ENCODE assay signal across 10 cellular contexts in genomic region chr3:74613566-74613965, GRCh38. TPM values are rescaled to one million over a fixed set of nuclear protein-coding genes. Genes with fewer than 3 reads are reported as not detected.
DNase-seq lines count a peak whose midpoint lies in the region; TF ChIP-seq lines count a peak whose summit lies in the region.
"Had no signal": no experiment of that assay in that cellular context is flagged by ENCODE, and none has a peak within 500 bp of the region (broad histone marks: within the 10 kb centered on the region; RNA-seq: fewer than 3 reads in every experiment).

No MANE protein-coding gene starts in this region.

- no peaks in the 10 kb centered on the region for H3K36me3 ChIP-seq in mesenchymal stem cell (ENCODE audit: control insufficient read depth in 1 of 2, insufficient read depth in 2 of 2, low read depth in 1 of 2, low read length in 2 of 2)
- no peaks in the 10 kb centered on the region for H3K36me3 ChIP-seq in testis (ENCODE audit: low read depth, missing control alignments)

- TF ChIP-seq POLR2A in testis (IDR thresholded peaks at IDR 0.05) = no peak

- WGBS in mesenchymal stem cell = 61% methylated on average over 15 of the region's 15 CpGs
- WGBS in testis, 2 donors = 2 to 6% methylated on average over 14 to 15 of the region's 15 CpGs

- H3K4me1 ChIP-seq in mesenchymal stem cell (ENCODE audit: control insufficient read depth, insufficient read depth, low read depth, low read length) (peaks cover 1% of the 10 kb centered on the region), testis (no peaks in the 10 kb centered on the region)

- H3K18ac ChIP-seq in mesenchymal stem cell (ENCODE audit: low read depth in 1 of 2, low read length in 2 of 2) = no peak overlapping the region

- H4K91ac ChIP-seq in mesenchymal stem cell (ENCODE audit: low read length) = no peak overlapping the region

- no peak overlapping the region for H2BK120ac ChIP-seq in mesenchymal stem cell (ENCODE audit: low read depth, low read length)

- no peak overlapping the region for H2BK15ac ChIP-seq in mesenchymal stem cell (ENCODE audit: low read depth, poor library complexity, severe bottlenecking)

- H2BK12ac ChIP-seq in mesenchymal stem cell (ENCODE audit: low read length in 2 of 2) = no peak overlapping the region

- no peaks in the 10 kb centered on the region for H3K79me1 ChIP-seq in mesenchymal stem cell (replicated peaks; ENCODE audit: low read length, poor library complexity, severe bottlenecking)

- no peak overlapping the region for H2AFZ ChIP-seq in mesenchymal stem cell (ENCODE audit: low read depth, low read length)

- no peak overlapping the region for H3K4ac ChIP-seq in mesenchymal stem cell (ENCODE audit: low read depth in 1 of 2, low read length in 2 of 2)

- H2BK5ac ChIP-seq in mesenchymal stem cell (ENCODE audit: low read depth, low read length, poor library complexity, severe bottlenecking) = no peak overlapping the region

- no peak for TF ChIP-seq CTCF in dorsolateral prefrontal cortex (IDR thresholded peaks at IDR 0.05 in 54 of 56, conservative IDR thresholded peaks at IDR 0.05 in 2 of 56; ENCODE audit: low read depth in 1 of 56, partially characterized antibody in 56 of 56)
- no peak for TF ChIP-seq CTCF in testis (IDR thresholded peaks at IDR 0.05)

- H3K4me3 ChIP-seq in dorsolateral prefrontal cortex (peak overlapping the region; percentile 41 to 76 (median 60)), mesenchymal stem cell (ENCODE audit: insufficient read depth in 1 of 2, low read depth in 1 of 2, low read length in 2 of 2) (peak overlapping the region in 1 of 2 experiments; percentile 80), testis (peak overlapping the region in 1 of 2 donors; percentile 8)

- H4K8ac ChIP-seq in mesenchymal stem cell (ENCODE audit: low read length) = no peak overlapping the region

- H3K4me2 ChIP-seq in mesenchymal stem cell (ENCODE audit: low read length, poor library complexity, severe bottlenecking) = no peak overlapping the region

- H3K27ac ChIP-seq in dorsolateral prefrontal cortex = peak overlapping the region in 31 of 59 donors; percentile 0 to 77 (median 40)
- no peak overlapping the region for H3K27ac ChIP-seq in mesenchymal stem cell (ENCODE audit: low read length, poor library complexity, severe bottlenecking)
- no peak overlapping the region for H3K27ac ChIP-seq in testis

- no peak overlapping the region for H2AK5ac ChIP-seq in mesenchymal stem cell (ENCODE audit: low read length, severe bottlenecking)

- H3K9me3 ChIP-seq in mesenchymal stem cell (ENCODE audit: control insufficient read depth, low read length) (no peaks in the 10 kb centered on the region), testis (no peaks in the 10 kb centered on the region)

- H3K27me3 ChIP-seq in dorsolateral prefrontal cortex (peaks cover 0 to 22% (median 0%) of the 10 kb centered on the region in 45 donors), mesenchymal stem cell (ENCODE audit: control insufficient read depth in 1 of 2, insufficient read depth in 1 of 2, low read length in 2 of 2) (peaks cover 5 to 19% of the 10 kb centered on the region in 2 experiments), testis (no peaks in the 10 kb centered on the region)

- H3K23ac ChIP-seq in mesenchymal stem cell (ENCODE audit: low read length in 2 of 2) = no peak overlapping the region

- H3K9ac ChIP-seq in mesenchymal stem cell (ENCODE audit: low read length) = peak overlapping the region; percentile 74

- DNase-seq in DMS153 treated with DMSO at 0.1 percent for 48 hours (lab: John Stamatoyannopoulos, UW; ENCODE audit: unreplicated experiment) (peak; percentile 5), DMS153 (lab: John Stamatoyannopoulos, UW) (no peak), dorsolateral prefrontal cortex (no peak), mesenchymal stem cell (no peak), testis (peak; percentile 16), NCI-H1930 (lab: John Stamatoyannopoulos, UW) (no peak), cerebellar cortex (ENCODE audit: low spot score) (no peak), Kasumi-1 (lab: John Stamatoyannopoulos, UW) (no peak)
- DNase-seq: activated CD4-positive, alpha-beta T cell treated with anti-CD3 and anti-CD28 coated beads, Interleukin-2, amount 10 ng/mL, durations not matched to agents 24 days and 14 days; NK-92 treated with Interleukin-12 subunit alpha and Interleukin-12 subunit beta, amount 100 ng/mL, for 24 hours had no signal

- intact Hi-C loops in dorsolateral prefrontal cortex (cut with DNase I) (no loop called here), testis (cut with DNase I; ENCODE audit: low total_unique reads) (no loop called here)

- H3K14ac ChIP-seq in mesenchymal stem cell (ENCODE audit: low read length in 2 of 2) = no peak overlapping the region

RNA-seq across cellular contexts. Expression of gene CNTN3, which starts 0.9 kb away (rescaled TPM):
- total RNA-seq in dorsolateral prefrontal cortex (10 to 100 TPM; 14.1 to 69.9 (median 36.9) TPM), testis (1 to 10 TPM; 3.7 to 4.1 TPM)
- 0.03 TPM for polyA plus RNA-seq in mesenchymal stem cell (2013, experiment 1 of 2)
- polyA plus RNA-seq in mesenchymal stem cell (2013, experiment 2 of 2) = 0.03 TPM
- polyA plus RNA-seq in testis (ENCODE audit: insufficient read depth, low read depth, low replicate concordance) = 2.4 TPM
- total RNA-seq: activated CD4-positive, alpha-beta T cell treated with anti-CD3 and anti-CD28 coated beads, Interleukin-2, amount 10 ng/mL, durations not matched to agents 24 days and 14 days had no signal

Comparison
In these comparisons a context has a peak if more than half of its experiments do, and no peak if none do; other contexts are left out.
1. DNase-seq: peak in DMS153 treated with DMSO at 0.1 percent for 48 hours (single experiment) and testis (single experiment); none in DMS153 (single experiment), dorsolateral prefrontal cortex (0 of 10), mesenchymal stem cell (single experiment), NCI-H1930 (0 of 2), cerebellar cortex (single experiment) and Kasumi-1 (0 of 2).
2. H3K27ac ChIP-seq: peak in dorsolateral prefrontal cortex (31 of 59); none in mesenchymal stem cell (single experiment) and testis (0 of 2).